29 cellular contexts compared by ENCODE assay signal in genomic region chr5:134965271-134965825, GRCh38. TPM values are rescaled to one million over a fixed set of nuclear protein-coding genes. Genes with fewer than 3 reads are reported as not detected.
DNase-seq lines count a peak whose midpoint lies in the region; ATAC-seq, FAIRE-seq and TF ChIP-seq lines count a peak whose summit lies in the region.
"Had no signal": no experiment of that assay in that cellular context is flagged by ENCODE, and none has a peak within 500 bp of the region (broad histone marks: within the 10 kb centered on the region; RNA-seq: fewer than 3 reads in every experiment).

No MANE protein-coding gene starts in this region.

- peaks cover 47% of the 10 kb centered on the region for H3K36me3 ChIP-seq in BLaER1
- H3K36me3 ChIP-seq in K562 (ENCODE audit: control insufficient read depth, insufficient read depth, low read length): peaks cover 13% of the 10 kb centered on the region; the same call in 2 of the 3 replicates
- H3K36me3 ChIP-seq: cardiac muscle cell had no signal

- FAIRE-seq in K562 (lab: Jason Lieb, UNC): peak; percentile 52
- FAIRE-seq: A549, frontal cortex had no signal

- TF ChIP-seq RAD21 in K562 (CRISPR knock-in tag; conservative IDR thresholded peaks at IDR 0.05 in 1 of 2, IDR thresholded peaks at IDR 0.05 in 1 of 2): no peak

- H3K27ac Mint-ChIP-seq in activated CD4-positive, alpha-beta T cell treated with anti-CD3 and anti-CD28 coated beads, Interleukin-2, amount 10 ng/mL, durations not matched to agents 24 days and 14 days: peak overlapping the region; percentile 85
- peak overlapping the region; percentile 93 for H3K27ac Mint-ChIP-seq in T-helper 2 cell treated with Interferon-gamma antibody and Interleukin-4, amounts not matched to agents 5 μg/mL and 100 μg/mL, for 36 hours
- H3K27ac Mint-ChIP-seq: activated CD8-positive, alpha-beta memory T cell treated with anti-CD3 and anti-CD28 coated beads, Interleukin-2, amount 10 ng/mL, durations not matched to agents 7 days and 5 days; GM23338; HFFc6; IgD-negative memory B cell; WTC11 had no signal

- no peak for TF ChIP-seq POLR2A in K562 (conservative IDR thresholded peaks at IDR 0.05)

- no peaks in the 10 kb centered on the region for H3K9me3 ChIP-seq in BLaER1
- H3K9me3 ChIP-seq in K562 (replicated peaks; ENCODE audit: control insufficient read depth, insufficient read depth, low read depth, low read length): no peaks in the 10 kb centered on the region
- H3K9me3 ChIP-seq: A549, Caco-2, esophagus squamous epithelium, right atrium auricular region had no signal

- intact Hi-C loops in activated CD4-positive, alpha-beta T cell treated with anti-CD3 and anti-CD28 coated beads, Interleukin-2, amount 10 ng/mL, durations not matched to agents 24 days and 14 days (cut with micrococcal nuclease): no loop called here
- intact Hi-C loops in K562 (cut with micrococcal nuclease): no loop called here
- intact Hi-C loops in posterior vena cava (cut with DNase I): no loop called here

- no TSS peak for BruUV-seq in K562 (replicated peaks; lab: Mats Ljungman, UMichigan)

- peak; percentile 60 for DNase-seq in activated CD4-positive, alpha-beta T cell treated with anti-CD3 and anti-CD28 coated beads, Interleukin-2, amount 10 ng/mL, durations not matched to agents 24 days and 14 days
- DNase-seq in activated CD4-positive, alpha-beta T cell treated with anti-CD3 and anti-CD28 coated beads for 4 hours: no peak
- DNase-seq in T-helper 2 cell treated with Interferon-gamma antibody and Interleukin-4, amounts not matched to agents 5 μg/mL and 100 μg/mL, for 36 hours (ENCODE audit: low spot score): no peak
- no peak for DNase-seq in K562 (ENCODE audit: extremely low read depth in 1 of 4, low spot score in 3 of 4)
- no peak for DNase-seq in COLO829 (ENCODE audit: low spot score)
- DNase-seq in posterior vena cava (ENCODE audit: low spot score): no peak
- DNase-seq: activated CD8-positive, alpha-beta memory T cell treated with anti-CD3 and anti-CD28 coated beads, Interleukin-2, amount 10 ng/mL, durations not matched to agents 7 days and 5 days; activated effector memory CD4-positive, alpha-beta T cell treated with anti-CD3 and anti-CD28 coated beads, Interleukin-2, amount 50 U/mL, for 16 hours; aorta; Caco-2; DMS79; esophagus squamous epithelium; HFFc6; left colon; mesendoderm; NCI-H1417 treated with DMSO at 0.1 percent for 48 hours; NCI-H446; SHP77 treated with DMSO at 0.1 percent for 48 hours had no signal

- no peak overlapping the region for H2AFZ ChIP-seq in K562 (ENCODE audit: low read depth, low read length)
- H2AFZ ChIP-seq: GM23338, hepatocyte had no signal

- no peak for TF ChIP-seq EP300 in K562 (IDR thresholded peaks at IDR 0.05; ENCODE audit: low read length)

- CTCF ChIA-PET in K562 (lab: Yijun Ruan, JAX; ENCODE audit: low intra/inter-chr PET ratio): no interaction called here

- in situ Hi-C loops in K562 (cut with MboI): no loop called here

- H3K4me1 ChIP-seq in BLaER1 (peaks cover 22% of the 10 kb centered on the region), K562 (replicated peaks in 1 of 2; ENCODE audit: control insufficient read depth in 2 of 2, insufficient read depth in 2 of 2, low read length in 2 of 2) (no peaks in the 10 kb centered on the region)
- H3K4me1 ChIP-seq: A549, Caco-2, right atrium auricular region had no signal

- TF ChIP-seq CTCF in K562 (IDR thresholded peaks at IDR 0.05 in 2 of 3, conservative IDR thresholded peaks at IDR 0.05 in 1 of 3; ENCODE audit: insufficient read depth in 2 of 3, low read depth in 1 of 3, low read length in 3 of 3): no peak

- no peaks in the 10 kb centered on the region for H3K27me3 Mint-ChIP-seq in activated CD4-positive, alpha-beta T cell treated with anti-CD3 and anti-CD28 coated beads, Interleukin-2, amount 10 ng/mL, durations not matched to agents 24 days and 14 days
- no peaks in the 10 kb centered on the region for H3K27me3 Mint-ChIP-seq in T-helper 2 cell treated with Interferon-gamma antibody and Interleukin-4, amounts not matched to agents 5 μg/mL and 100 μg/mL, for 36 hours (ENCODE audit: low read depth)
- H3K27me3 Mint-ChIP-seq: activated CD8-positive, alpha-beta memory T cell treated with anti-CD3 and anti-CD28 coated beads, Interleukin-2, amount 10 ng/mL, durations not matched to agents 7 days and 5 days; IgD-negative memory B cell had no signal

- no peaks in the 10 kb centered on the region for H3K79me2 ChIP-seq in K562 (ENCODE audit: control insufficient read depth, insufficient read depth, low read length)
- H3K79me2 ChIP-seq: hepatocyte had no signal

- H3K9me1 ChIP-seq in K562 (ENCODE audit: control insufficient read depth, insufficient read depth, low read length): no peaks in the 10 kb centered on the region

- ATAC-seq in K562 (no peak), GM21390 (IDR thresholded peaks at IDR 0.05; ENCODE audit: unreplicated experiment) (no peak)
- ATAC-seq: A549; activated CD8-positive, alpha-beta memory T cell treated with anti-CD3 and anti-CD28 coated beads, Interleukin-2, amount 10 ng/mL, durations not matched to agents 7 days and 5 days; GM23338; left colon; WTC11 had no signal

- H3K4me1 Mint-ChIP-seq in activated CD4-positive, alpha-beta T cell treated with anti-CD3 and anti-CD28 coated beads, Interleukin-2, amount 10 ng/mL, durations not matched to agents 24 days and 14 days: peaks cover 23% of the 10 kb centered on the region
- peaks cover 26% of the 10 kb centered on the region for H3K4me1 Mint-ChIP-seq in T-helper 2 cell treated with Interferon-gamma antibody and Interleukin-4, amounts not matched to agents 5 μg/mL and 100 μg/mL, for 36 hours (ENCODE audit: low read depth)
- H3K4me1 Mint-ChIP-seq: GM23338, IgD-negative memory B cell, WTC11 had no signal

- 91% methylated on average over 3 of the region's 3 CpGs for WGBS in K562 (ENCODE audit: insufficient coverage, low coverage, missing lambda C conversion rate)

- H3K4me3 ChIP-seq in BLaER1: no peak overlapping the region
- no peak overlapping the region for H3K4me3 ChIP-seq in K562
- H3K4me3 ChIP-seq: A549, cardiac muscle cell, esophagus squamous epithelium, GM23338, hepatocyte, right atrium auricular region had no signal

- peak overlapping the region; percentile 42; the same call in 1 of the 2 replicates for H3K4me2 ChIP-seq in BLaER1
- H3K4me2 ChIP-seq in K562 (ENCODE audit: insufficient read depth, low read length): no peak overlapping the region
- H3K4me2 ChIP-seq: A549, GM23338, hepatocyte had no signal

- POLR2A ChIA-PET in K562 (lab: Yijun Ruan, JAX): interaction anchor here (1.2 to 1.5 kb wide), 2 partner anchors 10 to 12 kb away, joined by 3 to 4 read pairs; no protein-coding TSS in a partner anchor

- H3K27ac ChIP-seq in BLaER1 (no peak overlapping the region), K562 (ENCODE audit: extremely low read depth, low read depth, low read length) (no peak overlapping the region)
- H3K27ac ChIP-seq: A549, cardiac muscle cell, esophagus squamous epithelium, hepatocyte, right atrium auricular region had no signal

- H3K36me3 Mint-ChIP-seq in activated CD4-positive, alpha-beta T cell treated with anti-CD3 and anti-CD28 coated beads, Interleukin-2, amount 10 ng/mL, durations not matched to agents 24 days and 14 days (ENCODE audit: low read depth): peaks cover 21% of the 10 kb centered on the region
- peaks cover 9% of the 10 kb centered on the region for H3K36me3 Mint-ChIP-seq in T-helper 2 cell treated with Interferon-gamma antibody and Interleukin-4, amounts not matched to agents 5 μg/mL and 100 μg/mL, for 36 hours (ENCODE audit: low read depth)

- H3K9ac ChIP-seq in BLaER1 (no peak overlapping the region; the same call in 1 of the 2 replicates), K562 (ENCODE audit: insufficient read depth in 1 of 2, low read depth in 2 of 2, low read length in 2 of 2) (no peak overlapping the region)

- H4K20me1 ChIP-seq in BLaER1 (no peaks in the 10 kb centered on the region), K562 (replicated peaks; ENCODE audit: control insufficient read depth, insufficient read depth, low read length) (no peaks in the 10 kb centered on the region)

- peak overlapping the region; percentile 53 for H3K4me3 Mint-ChIP-seq in activated CD4-positive, alpha-beta T cell treated with anti-CD3 and anti-CD28 coated beads, Interleukin-2, amount 10 ng/mL, durations not matched to agents 24 days and 14 days
- peak overlapping the region; percentile 35 for H3K4me3 Mint-ChIP-seq in T-helper 2 cell treated with Interferon-gamma antibody and Interleukin-4, amounts not matched to agents 5 μg/mL and 100 μg/mL, for 36 hours
- H3K4me3 Mint-ChIP-seq: activated CD8-positive, alpha-beta memory T cell treated with anti-CD3 and anti-CD28 coated beads, Interleukin-2, amount 10 ng/mL, durations not matched to agents 7 days and 5 days; GM23338; HFFc6; IgD-negative memory B cell; WTC11 had no signal

- no peaks in the 10 kb centered on the region for H3K9me3 Mint-ChIP-seq in activated CD4-positive, alpha-beta T cell treated with anti-CD3 and anti-CD28 coated beads, Interleukin-2, amount 10 ng/mL, durations not matched to agents 24 days and 14 days
- no peaks in the 10 kb centered on the region for H3K9me3 Mint-ChIP-seq in T-helper 2 cell treated with Interferon-gamma antibody and Interleukin-4, amounts not matched to agents 5 μg/mL and 100 μg/mL, for 36 hours
- H3K9me3 Mint-ChIP-seq: GM23338, HFFc6, IgD-negative memory B cell, WTC11 had no signal

- H3K27me3 ChIP-seq in BLaER1 (no peaks in the 10 kb centered on the region), K562 (ENCODE audit: control insufficient read depth in 2 of 2, insufficient read depth in 2 of 2, low read length in 2 of 2) (no peaks in the 10 kb centered on the region)
- H3K27me3 ChIP-seq: cardiac muscle cell, esophagus squamous epithelium, hepatocyte, right atrium auricular region had no signal

RNA-seq across cellular contexts. Expression of gene CATSPER3, which starts 2.4 kb away (rescaled TPM):
- total RNA-seq in activated CD4-positive, alpha-beta T cell treated with anti-CD3 and anti-CD28 coated beads, Interleukin-2, amount 10 ng/mL, durations not matched to agents 24 days and 14 days: 0.54 and 0.64 TPM in 2 replicates
- total RNA-seq in K562 (2011; cell fraction: chromatin; rRNA removed; ENCODE audit: low replicate concordance): 3.2 TPM in 2 replicates
- 2.2 and 2.4 TPM in 2 replicates for total RNA-seq in K562 (2011; cell fraction: nucleolus; rRNA removed)
- 1.5 and 1.7 TPM in 2 replicates for total RNA-seq in K562 (2011; cell fraction: nucleoplasm; rRNA removed)
- total RNA-seq in K562 (2014; rRNA removed) (0.14 and 0.45 TPM in 2 replicates), K562 (2014; rRNA removed; fragmentation: Illumina TruSeq; extraction: Trizol) (0.22 and 0.44 TPM in 2 replicates), K562 (2015; rRNA removed; fragmentation: Illumina TruSeq; extraction: Trizol) (0.38 and 0.43 TPM in 2 replicates), K562 (2021) (0.34 and 0.49 TPM in 2 replicates), posterior vena cava (under 1 TPM in 1 of 2 donors, not detected in 1; 0.43 TPM)
- polyA plus RNA-seq in K562 (2011; rRNA removed) (1.5 and 1.7 TPM in 2 replicates), K562 (2014; fragmentation: Illumina TruSeq; extraction: Trizol) (0.29 and 0.37 TPM in 2 replicates), K562 (2014; fragmentation: Nextera tagmentation; extraction: Ambion mirVana) (under 1 TPM; 0.60 to 0.62 TPM), K562 (2014; rRNA removed) (0.22 and 0.61 TPM in 2 replicates)
- 0.86 and 1.4 TPM in 2 replicates for polyA plus RNA-seq in K562 (2011; cell fraction: cytosol; rRNA removed)
- polyA plus RNA-seq in K562 (2011; cell fraction: nucleus; rRNA removed): 2.2 and 4.2 TPM in 2 replicates
- polyA plus RNA-seq in K562 (2012): 0.44 and 0.97 TPM in 2 replicates
- 1.3 and 1.8 TPM in 2 replicates for polyA minus RNA-seq in K562 (2011; rRNA and poly(A)+ RNA removed)
- polyA minus RNA-seq in K562 (2011; cell fraction: cytosol; rRNA and poly(A)+ RNA removed): not detected in 2 replicates
- 0.94 and 1.00 TPM in 2 replicates for polyA minus RNA-seq in K562 (2011; cell fraction: nucleus; rRNA and poly(A)+ RNA removed)
- total RNA-seq: cardiac muscle cell, GM23338, hepatocyte, M059J had no signal
- polyA plus RNA-seq: IgD-negative memory B cell had no signal
